Comparison of ENCODE assay signal across 23 cellular contexts in the genomic region with DNA sequence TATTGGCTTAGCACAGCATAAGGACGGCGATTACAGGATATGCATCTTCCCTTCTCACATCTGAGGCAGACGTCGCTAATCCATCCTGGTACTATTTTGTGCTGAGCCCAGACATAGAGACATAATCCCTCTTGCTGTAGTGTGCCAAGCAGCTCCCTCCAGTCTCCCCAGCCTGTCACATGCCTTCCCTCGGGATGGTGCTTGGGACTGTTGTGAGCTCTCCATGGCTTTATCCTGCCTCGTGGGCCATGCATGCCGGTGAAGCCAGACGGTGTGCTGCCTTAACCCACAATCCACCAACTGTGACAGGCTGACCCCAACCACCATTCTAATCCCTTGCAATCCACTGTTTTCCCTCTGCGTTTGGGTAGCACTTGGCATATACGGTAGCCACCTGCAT.
DNase-seq lines count a peak whose midpoint lies in the region; ATAC-seq, FAIRE-seq and TF ChIP-seq lines count a peak whose summit lies in the region.
"Had no signal": no experiment of that assay in that cellular context is flagged by ENCODE, and none has a peak within 500 bp of the region (broad histone marks: within the 10 kb centered on the region; RNA-seq: fewer than 3 reads in every experiment).

No MANE protein-coding gene starts in this region.

- no peaks in the 10 kb centered on the region for H3K9me3 Mint-ChIP-seq in endodermal cell
- H3K9me3 Mint-ChIP-seq in activated T-cell treated with anti-CD3 and anti-CD28 coated beads, Interleukin-2, amount 50 U/mL, for 24 hours, result no peaks in the 10 kb centered on the region
- H3K9me3 Mint-ChIP-seq: CD4-positive, CD25-positive, alpha-beta regulatory T cell; CD8-positive, alpha-beta memory T cell had no signal

- H3K36me3 Mint-ChIP-seq in endodermal cell (ENCODE audit: low read depth), result no peaks in the 10 kb centered on the region
- no peaks in the 10 kb centered on the region for H3K36me3 Mint-ChIP-seq in activated T-cell treated with anti-CD3 and anti-CD28 coated beads, Interleukin-2, amount 50 U/mL, for 24 hours (ENCODE audit: low read depth)
- H3K36me3 Mint-ChIP-seq: CD4-positive, CD25-positive, alpha-beta regulatory T cell; CD8-positive, alpha-beta memory T cell; IgD-negative memory B cell had no signal

- no peak for ATAC-seq in HG03175 (IDR thresholded peaks at IDR 0.05; ENCODE audit: unreplicated experiment)
- ATAC-seq in HG02970 (IDR thresholded peaks at IDR 0.05; ENCODE audit: low FRiP score, unreplicated experiment), result no peak
- ATAC-seq: GM12878 had no signal

- H3K9ac ChIP-seq in endodermal cell (ENCODE audit: extremely low read depth, low read length, poor library complexity, severe bottlenecking), result no peak overlapping the region
- H3K9ac ChIP-seq: GM23248 had no signal

- DNase-seq in HTR-8/SVneo (ENCODE audit: insufficient read length, low spot score) (no peak), NCI-H524 treated with DMSO at 0.1 percent for 48 hours (lab: John Stamatoyannopoulos, UW) (peak; percentile 83), endodermal cell (peak; percentile 26), retinal pigment epithelial cell (ENCODE audit: low read depth) (peak; percentile 85)
- DNase-seq in activated T-cell treated with anti-CD3 and anti-CD28 coated beads, Interleukin-2, amount 50 U/mL, for 24 hours, result no peak
- DNase-seq: ACHN; BE2C; C1 segment of cervical spinal cord; Caco-2; CD4-positive, CD25-positive, alpha-beta regulatory T cell; CD8-positive, alpha-beta memory T cell; DMS53; DND-41; EL; GM23248; KBM-7 had no signal

- FAIRE-seq in HTR-8/SVneo (lab: Jason Lieb, UNC), result peak; percentile 80
- FAIRE-seq: A204.1, GM12878 had no signal

- no peak overlapping the region for H3K4me3 ChIP-seq in endodermal cell (ENCODE audit: low read length)
- H3K4me3 ChIP-seq in retinal pigment epithelial cell (ENCODE audit: low read length), result no peak overlapping the region
- H3K4me3 ChIP-seq: GM12878, GM23248, HAP-1 had no signal

- H3K27ac ChIP-seq in endodermal cell (ENCODE audit: low read depth, low read length), result no peak overlapping the region
- H3K27ac ChIP-seq: GM23248, HL-60 had no signal

- no peaks in the 10 kb centered on the region for H3K27me3 ChIP-seq in endodermal cell (ENCODE audit: control insufficient read depth, insufficient read depth, low read length, poor library complexity, severe bottlenecking)
- H3K27me3 ChIP-seq: BE2C had no signal

- H3K27me3 Mint-ChIP-seq in endodermal cell (ENCODE audit: insufficient read depth), result peaks cover 49% of the 10 kb centered on the region
- H3K27me3 Mint-ChIP-seq in activated T-cell treated with anti-CD3 and anti-CD28 coated beads, Interleukin-2, amount 50 U/mL, for 24 hours, result no peaks in the 10 kb centered on the region
- H3K27me3 Mint-ChIP-seq: IgD-negative memory B cell had no signal

- no peaks in the 10 kb centered on the region for H3K36me3 ChIP-seq in endodermal cell (ENCODE audit: control insufficient read depth, insufficient read depth, low read length)
- H3K36me3 ChIP-seq: BE2C, HAP-1 had no signal

- TF ChIP-seq CTCF in endodermal cell (conservative IDR thresholded peaks at IDR 0.05) (no peak), retinal pigment epithelial cell (conservative IDR thresholded peaks at IDR 0.05; ENCODE audit: low read depth, low read length) (no peak)

- H3K4me1 ChIP-seq in endodermal cell (ENCODE audit: control insufficient read depth, insufficient read depth, low read length), result peaks cover 4% of the 10 kb centered on the region
- H3K4me1 ChIP-seq: BE2C, Caco-2, HAP-1 had no signal

- peaks cover 3% of the 10 kb centered on the region for H3K4me1 Mint-ChIP-seq in endodermal cell
- H3K4me1 Mint-ChIP-seq in activated T-cell treated with anti-CD3 and anti-CD28 coated beads, Interleukin-2, amount 50 U/mL, for 24 hours (ENCODE audit: low read depth), result no peaks in the 10 kb centered on the region
- H3K4me1 Mint-ChIP-seq: CD4-positive, CD25-positive, alpha-beta regulatory T cell; CD8-positive, alpha-beta memory T cell; IgD-negative memory B cell had no signal

- no peak overlapping the region for H3K4me3 Mint-ChIP-seq in endodermal cell
- no peak overlapping the region for H3K4me3 Mint-ChIP-seq in activated T-cell treated with anti-CD3 and anti-CD28 coated beads, Interleukin-2, amount 50 U/mL, for 24 hours
- H3K4me3 Mint-ChIP-seq: CD4-positive, CD25-positive, alpha-beta regulatory T cell; CD8-positive, alpha-beta memory T cell had no signal

- H3K9me3 ChIP-seq in endodermal cell (ENCODE audit: control insufficient read depth, low read length), result no peaks in the 10 kb centered on the region
- H3K9me3 ChIP-seq: BE2C, Caco-2 had no signal

- WGBS in endodermal cell (ENCODE audit: insufficient coverage in 1 of 2, insufficient read length in 1 of 2), 2 experiments, result 93 to 95% methylated on average over 5 to 10 of the region's 10 CpGs

- H3K27ac Mint-ChIP-seq in endodermal cell, result no peak overlapping the region
- no peak overlapping the region for H3K27ac Mint-ChIP-seq in activated T-cell treated with anti-CD3 and anti-CD28 coated beads, Interleukin-2, amount 50 U/mL, for 24 hours
- H3K27ac Mint-ChIP-seq: CD4-positive, CD25-positive, alpha-beta regulatory T cell; CD8-positive, alpha-beta memory T cell; IgD-negative memory B cell had no signal

Comparison
In these comparisons a context has a peak if more than half of its experiments do, and no peak if none do; other contexts are left out.
1. DNase-seq: peak in NCI-H524 treated with DMSO at 0.1 percent for 48 hours (single experiment), endodermal cell (single experiment) and retinal pigment epithelial cell (single experiment); none in HTR-8/SVneo (single experiment) and activated T-cell treated with anti-CD3 and anti-CD28 coated beads, Interleukin-2, amount 50 U/mL, for 24 hours (single experiment).